In the genomic region with DNA sequence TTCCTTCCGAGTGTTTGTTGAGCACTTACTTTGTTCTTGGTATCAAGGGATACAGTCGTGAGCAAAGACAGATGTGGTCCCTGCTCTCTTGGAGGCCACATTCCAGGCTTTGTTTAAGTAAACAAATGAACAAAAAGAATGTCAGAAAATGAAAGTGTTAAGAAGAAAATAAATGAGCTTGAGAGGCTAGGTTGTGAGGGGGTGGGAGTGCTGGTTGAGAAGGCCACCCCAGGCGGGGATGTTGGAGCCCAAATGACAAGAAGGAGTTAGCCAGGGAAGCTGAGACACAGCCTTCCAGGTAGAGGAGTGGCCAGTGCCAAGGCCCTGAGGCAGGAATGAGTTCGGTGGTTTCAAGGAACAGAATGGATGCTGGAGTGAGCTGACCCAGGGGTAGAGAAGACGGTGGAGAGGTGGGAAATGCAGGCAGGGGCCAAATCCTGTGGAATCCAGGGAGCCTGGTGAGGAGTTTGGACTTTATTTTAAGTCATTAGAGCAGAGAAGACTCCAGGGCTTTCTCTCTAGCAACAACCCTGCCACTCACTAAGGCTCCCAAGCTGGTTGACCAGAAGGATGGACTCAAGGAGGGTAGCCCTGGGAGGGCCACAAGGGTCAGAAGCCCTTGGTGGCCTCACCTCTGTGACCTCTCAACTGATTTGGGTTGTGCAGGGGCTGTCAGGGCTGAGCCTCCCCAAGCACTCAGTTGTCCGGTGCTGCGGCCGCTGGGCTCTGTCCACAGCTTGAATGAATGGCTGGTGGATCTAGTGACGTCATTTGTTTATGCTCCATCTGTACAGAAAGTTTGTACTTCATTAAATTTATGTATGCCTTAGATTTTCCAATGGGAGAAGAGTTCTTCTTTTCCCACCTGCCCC, we compare ENCODE assay signal across 18 cellular contexts.
DNase-seq lines count a peak whose midpoint lies in the region; ATAC-seq, FAIRE-seq and TF ChIP-seq lines count a peak whose summit lies in the region.
"Had no signal": no experiment of that assay in that cellular context is flagged by ENCODE, and none has a peak within 500 bp of the region (broad histone marks: within the 10 kb centered on the region; RNA-seq: fewer than 3 reads in every experiment).

No MANE protein-coding gene starts in this region.

- no peaks in the 10 kb centered on the region for H3K36me3 Mint-ChIP-seq in activated naive CD4-positive, alpha-beta T cell treated with anti-CD3 and anti-CD28 coated beads, Interleukin-2, amount 10 ng/mL, durations not matched to agents 7 days and 5 days

- H3K9me3 Mint-ChIP-seq in activated naive CD4-positive, alpha-beta T cell treated with anti-CD3 and anti-CD28 coated beads, Interleukin-2, amount 10 ng/mL, durations not matched to agents 7 days and 5 days = peaks cover 3% of the 10 kb centered on the region

- H3K9ac ChIP-seq in K562 (ENCODE audit: insufficient read depth in 1 of 2, low read depth in 2 of 2, low read length in 2 of 2) = no peak overlapping the region

- no peak for TF ChIP-seq EP300 in K562 (IDR thresholded peaks at IDR 0.05; ENCODE audit: low read length)
- TF ChIP-seq EP300 in upper lobe of left lung (IDR thresholded peaks at IDR 0.05) = no peak

- intact Hi-C loops in K562 (cut with micrococcal nuclease) (no loop called here), aorta (cut with DNase I) (no loop called here), left colon (cut with DNase I, micrococcal nuclease) (no loop called here)

- TF ChIP-seq CTCF in K562 (IDR thresholded peaks at IDR 0.05 in 2 of 3, conservative IDR thresholded peaks at IDR 0.05 in 1 of 3; ENCODE audit: insufficient read depth in 2 of 3, low read depth in 1 of 3, low read length in 3 of 3) (no peak), upper lobe of left lung (IDR thresholded peaks at IDR 0.05) (no peak), brain microvascular endothelial cell (IDR thresholded peaks at IDR 0.05; ENCODE audit: low read depth, low read length, missing control alignments) (no peak)

- 4% methylated on average over 8 of the region's 9 CpGs for WGBS in K562 (ENCODE audit: insufficient coverage, low coverage, missing lambda C conversion rate)
- WGBS in aorta, 2 donors = 48 to 63% methylated on average over 9 of the region's 9 CpGs
- 37 to 57% methylated on average over 9 of the region's 9 CpGs for WGBS in upper lobe of left lung, 2 donors

- no peak overlapping the region for H3K27ac Mint-ChIP-seq in activated naive CD4-positive, alpha-beta T cell treated with anti-CD3 and anti-CD28 coated beads, Interleukin-2, amount 10 ng/mL, durations not matched to agents 7 days and 5 days

- no peak overlapping the region for H3K4me3 Mint-ChIP-seq in activated naive CD4-positive, alpha-beta T cell treated with anti-CD3 and anti-CD28 coated beads, Interleukin-2, amount 10 ng/mL, durations not matched to agents 7 days and 5 days
- H3K4me3 Mint-ChIP-seq: naive B cell had no signal

- POLR2A ChIA-PET in K562 (lab: Yijun Ruan, JAX) = interaction anchor here (0.6 to 0.7 kb wide), 2 partner anchors 21 to 37 kb away, joined by 4 read pairs; no protein-coding TSS in a partner anchor

- no peaks in the 10 kb centered on the region for H3K4me1 Mint-ChIP-seq in activated naive CD4-positive, alpha-beta T cell treated with anti-CD3 and anti-CD28 coated beads, Interleukin-2, amount 10 ng/mL, durations not matched to agents 7 days and 5 days
- H3K4me1 Mint-ChIP-seq: naive B cell had no signal

- TF ChIP-seq RAD21 in K562 (CRISPR knock-in tag; conservative IDR thresholded peaks at IDR 0.05 in 1 of 2, IDR thresholded peaks at IDR 0.05 in 1 of 2) = no peak

- in situ Hi-C loops in K562 (cut with MboI) (no loop called here), brain microvascular endothelial cell (cut with HindIII; ENCODE audit: low pct_ligation_motif_present, low sequenced_read_pairs) (no loop called here)

- peaks cover 16% of the 10 kb centered on the region for H3K27me3 Mint-ChIP-seq in activated naive CD4-positive, alpha-beta T cell treated with anti-CD3 and anti-CD28 coated beads, Interleukin-2, amount 10 ng/mL, durations not matched to agents 7 days and 5 days

- no peaks in the 10 kb centered on the region for H4K20me1 ChIP-seq in K562 (replicated peaks; ENCODE audit: control insufficient read depth, insufficient read depth, low read length)

- no TSS peak for BruUV-seq in K562 (replicated peaks; lab: Mats Ljungman, UMichigan)

- no peaks in the 10 kb centered on the region for H3K79me2 ChIP-seq in K562 (ENCODE audit: control insufficient read depth, insufficient read depth, low read length)

- H3K9me3 ChIP-seq in K562 (replicated peaks; ENCODE audit: control insufficient read depth, insufficient read depth, low read depth, low read length) (no peaks in the 10 kb centered on the region; the same call in 1 of the 2 replicates), aorta (ENCODE audit: control insufficient read depth, low read length) (no peaks in the 10 kb centered on the region), upper lobe of left lung (no peaks in the 10 kb centered on the region)
- H3K9me3 ChIP-seq: ascending aorta, colonic mucosa, gastroesophageal sphincter had no signal

- ATAC-seq in K562 (no peak), aorta (ENCODE audit: low FRiP score) (no peak), left colon (no peak), upper lobe of left lung (ENCODE audit: low FRiP score in 2 of 2) (no peak)
- ATAC-seq: gastroesophageal sphincter had no signal

- H3K27ac ChIP-seq in K562 (ENCODE audit: extremely low read depth, low read depth, low read length) = no peak overlapping the region
- H3K27ac ChIP-seq in aorta (ENCODE audit: low read depth in 1 of 2, low read length in 2 of 2) = no peak overlapping the region
- no peak overlapping the region for H3K27ac ChIP-seq in upper lobe of left lung
- H3K27ac ChIP-seq in brain microvascular endothelial cell = no peak overlapping the region
- H3K27ac ChIP-seq: ascending aorta, colonic mucosa, gastroesophageal sphincter had no signal

- H3K4me2 ChIP-seq in K562 (ENCODE audit: insufficient read depth, low read length) = no peak overlapping the region
- H3K4me2 ChIP-seq: smooth muscle cell had no signal

- no peaks in the 10 kb centered on the region for H3K9me1 ChIP-seq in K562 (ENCODE audit: control insufficient read depth, insufficient read depth, low read length)

- H3K4me1 ChIP-seq in K562 (replicated peaks in 1 of 2; ENCODE audit: control insufficient read depth in 2 of 2, insufficient read depth in 2 of 2, low read length in 2 of 2) (no peaks in the 10 kb centered on the region; a peak in 2 of 5 replicates), aorta (ENCODE audit: control insufficient read depth in 1 of 2, insufficient read depth in 2 of 2, low read length in 2 of 2) (no peaks in the 10 kb centered on the region), upper lobe of left lung (no peaks in the 10 kb centered on the region)
- H3K4me1 ChIP-seq: ascending aorta, colonic mucosa had no signal

- H3K27me3 ChIP-seq in K562 (ENCODE audit: control insufficient read depth in 2 of 2, insufficient read depth in 2 of 2, low read length in 2 of 2) (peaks cover 8 to 47% of the 10 kb centered on the region in 2 experiments; a peak in 4 of 5 replicates), aorta (ENCODE audit: control insufficient read depth in 1 of 2, insufficient read depth in 2 of 2, low read length in 1 of 2) (no peaks in the 10 kb centered on the region), upper lobe of left lung (no peaks in the 10 kb centered on the region), brain microvascular endothelial cell (replicated peaks) (no peaks in the 10 kb centered on the region)
- H3K27me3 ChIP-seq: ascending aorta, colonic mucosa, gastroesophageal sphincter had no signal

- H3K36me3 ChIP-seq in K562 (ENCODE audit: control insufficient read depth, insufficient read depth, low read length) (no peaks in the 10 kb centered on the region), aorta (ENCODE audit: control insufficient read depth in 1 of 2, insufficient read depth in 2 of 2, low read length in 1 of 2) (no peaks in the 10 kb centered on the region), upper lobe of left lung (no peaks in the 10 kb centered on the region), brain microvascular endothelial cell (replicated peaks) (no peaks in the 10 kb centered on the region)
- H3K36me3 ChIP-seq: ascending aorta, colonic mucosa, gastroesophageal sphincter had no signal

- CTCF ChIA-PET in activated naive CD4-positive, alpha-beta T cell treated with anti-CD3 and anti-CD28 coated beads, Interleukin-2, amount 10 ng/mL, durations not matched to agents 7 days and 5 days (lab: Charles Lee) = no interaction called here
- CTCF ChIA-PET in K562 (lab: Yijun Ruan, JAX; ENCODE audit: low intra/inter-chr PET ratio) = no interaction called here

- H3K4me3 ChIP-seq in K562 = no peak overlapping the region
- no peak overlapping the region for H3K4me3 ChIP-seq in aorta (ENCODE audit: low read length in 2 of 2)
- no peak overlapping the region for H3K4me3 ChIP-seq in upper lobe of left lung
- H3K4me3 ChIP-seq in brain microvascular endothelial cell (ENCODE audit: low read depth, low read length) = no peak overlapping the region
- H3K4me3 ChIP-seq: ascending aorta, colonic mucosa, gastroesophageal sphincter, smooth muscle cell had no signal

- no peak overlapping the region for H2AFZ ChIP-seq in K562 (ENCODE audit: low read depth, low read length)

- no peak for FAIRE-seq in K562 (lab: Jason Lieb, UNC)

- no peak for TF ChIP-seq POLR2A in K562 (conservative IDR thresholded peaks at IDR 0.05)
- no peak for TF ChIP-seq POLR2A in upper lobe of left lung (IDR thresholded peaks at IDR 0.05)

- peak; percentile 13 for DNase-seq in activated naive CD4-positive, alpha-beta T cell treated with anti-CD3 and anti-CD28 coated beads, Interleukin-2, amount 10 ng/mL, durations not matched to agents 7 days and 5 days
- no peak for DNase-seq in activated naive CD4-positive, alpha-beta T cell treated with anti-CD3 and anti-CD28 coated beads, Interleukin-2, amount 50 U/mL, for 16 hours
- DNase-seq in K562 (ENCODE audit: extremely low read depth in 1 of 4, low spot score in 3 of 4) (no peak), lung microvascular endothelial cell (ENCODE audit: low read depth in 2 of 2) (peak; percentile 10 to 46), aorta (peak; percentile 23 to 25), left colon (no peak), upper lobe of left lung (no peak), brain microvascular endothelial cell (no peak)
- DNase-seq: 8988T; activated CD4-positive, alpha-beta T cell treated with anti-CD3 and anti-CD28 coated beads, Interleukin-2, amount 50 U/mL, for 1 hour; C1 segment of cervical spinal cord; colonic mucosa; naive B cell; NCI-H1694; stimulated activated CD4-positive, alpha-beta T cell treated with anti-CD3 and anti-CD28 coated beads, Interleukin-4, amount 100 ng/mL, for 4 hours had no signal

TF ChIP-seq in K562, 482 proteins besides CTCF, POLR2A, EP300 and RAD21 (continues in another document):
- TF ChIP-seq NCOA1 (IDR thresholded peaks at IDR 0.05; ENCODE audit: low read depth) = no peak
- TF ChIP-seq ZEB2 (IDR thresholded peaks at IDR 0.05) = no peak
- 0 out of 2 replicates have a peak, but pooled peaks have one; percentile 23 for TF ChIP-seq JUND (IDR thresholded peaks at IDR 0.05; ENCODE audit: borderline replicate concordance, low read depth, low read length)
- no peak for TF ChIP-seq JUND (tag; IDR thresholded peaks at IDR 0.05; ENCODE audit: borderline replicate concordance, low read depth, low read length)
- no peak for TF ChIP-seq ATF1 (CRISPR knock-in tag; IDR thresholded peaks at IDR 0.05)
- peak; percentile 68; the same call in 1 of the 2 replicates for TF ChIP-seq ATF1 (tag; IDR thresholded peaks at IDR 0.05)

Comparison
In these comparisons a context has a peak if more than half of its experiments do, and no peak if none do; other contexts are left out.
1. DNase-seq: peak in activated naive CD4-positive, alpha-beta T cell treated with anti-CD3 and anti-CD28 coated beads, Interleukin-2, amount 10 ng/mL, durations not matched to agents 7 days and 5 days (single experiment), lung microvascular endothelial cell (2 of 2) and aorta (2 of 2); none in activated naive CD4-positive, alpha-beta T cell treated with anti-CD3 and anti-CD28 coated beads, Interleukin-2, amount 50 U/mL, for 16 hours (single experiment), K562 (0 of 4), left colon (0 of 2), upper lobe of left lung (0 of 2) and brain microvascular endothelial cell (single experiment).